ENCODE assay signal across 12 cellular contexts in genomic region chr1:213008564-213008963, GRCh38. TPM values are rescaled to one million over a fixed set of nuclear protein-coding genes. Genes with fewer than 3 reads are reported as not detected.
DNase-seq lines count a peak whose midpoint lies in the region; ATAC-seq lines count a peak whose summit lies in the region.
"Had no signal": no experiment of that assay in that cellular context is flagged by ENCODE, and none has a peak within 500 bp of the region (broad histone marks: within the 10 kb centered on the region; RNA-seq: fewer than 3 reads in every experiment).

No MANE protein-coding gene starts in this region.

- H3K4me1 Mint-ChIP-seq in activated CD8-positive, alpha-beta T cell treated with anti-CD3 and anti-CD28 coated beads, Interleukin-2, amount 10 ng/mL, durations not matched to agents 7 days and 5 days (ENCODE audit: low read depth): peaks cover 32% of the 10 kb centered on the region

- CTCF ChIA-PET in activated CD8-positive, alpha-beta T cell treated with anti-CD3 and anti-CD28 coated beads, Interleukin-2, amount 10 ng/mL, durations not matched to agents 7 days and 5 days (lab: Charles Lee): interaction anchor here (1.0 kb wide), 1 partner anchor 13 kb away, joined by 4 read pairs; no protein-coding TSS in a partner anchor

- no peak overlapping the region for H3K27ac Mint-ChIP-seq in activated CD8-positive, alpha-beta T cell treated with anti-CD3 and anti-CD28 coated beads, Interleukin-2, amount 10 ng/mL, durations not matched to agents 7 days and 5 days

- DNase-seq in activated CD8-positive, alpha-beta T cell treated with anti-CD3 and anti-CD28 coated beads, Interleukin-2, amount 10 ng/mL, durations not matched to agents 7 days and 5 days: no peak
- DNase-seq in retina: no peak
- no peak for DNase-seq in stimulated activated naive CD4-positive, alpha-beta T cell treated with Interleukin-2 at 50 U/mL for 16 hours (lab: John Stamatoyannopoulos, UW)
- DNase-seq: kidney glomerular epithelial cell; MG63; NCI-H748 treated with DMSO at 0.1 percent for 48 hours; stimulated activated CD4-positive, alpha-beta T cell treated with anti-CD3 and anti-CD28 coated beads, Interleukin-15, amount 100 ng/mL, for 24 hours had no signal

- POLR2A ChIA-PET in activated CD8-positive, alpha-beta T cell treated with anti-CD3 and anti-CD28 coated beads, Interleukin-2, amount 10 ng/mL, durations not matched to agents 7 days and 5 days (lab: Charles Lee): interaction anchor here (0.6 kb wide), 1 partner anchor 231 kb away, joined by 3 read pairs; no protein-coding TSS in a partner anchor

- H3K9me3 Mint-ChIP-seq in activated CD8-positive, alpha-beta T cell treated with anti-CD3 and anti-CD28 coated beads, Interleukin-2, amount 10 ng/mL, durations not matched to agents 7 days and 5 days (ENCODE audit: insufficient read depth): no peaks in the 10 kb centered on the region

- H3K4me3 Mint-ChIP-seq in activated CD8-positive, alpha-beta T cell treated with anti-CD3 and anti-CD28 coated beads, Interleukin-2, amount 10 ng/mL, durations not matched to agents 7 days and 5 days: no peak overlapping the region

- ATAC-seq in GM18520 (IDR thresholded peaks at IDR 0.05; ENCODE audit: unreplicated experiment) (peak; percentile 89), GM21381 (IDR thresholded peaks at IDR 0.05; ENCODE audit: unreplicated experiment) (peak; percentile 83), HG03139 (IDR thresholded peaks at IDR 0.05; ENCODE audit: unreplicated experiment) (peak; percentile 67), esophagus mucosa (no peak), HG03520 (IDR thresholded peaks at IDR 0.05; ENCODE audit: unreplicated experiment) (no peak)
- ATAC-seq in activated CD8-positive, alpha-beta T cell treated with anti-CD3 and anti-CD28 coated beads, Interleukin-2, amount 10 ng/mL, durations not matched to agents 7 days and 5 days: peak; percentile 49

- peaks cover 59% of the 10 kb centered on the region for H3K36me3 Mint-ChIP-seq in activated CD8-positive, alpha-beta T cell treated with anti-CD3 and anti-CD28 coated beads, Interleukin-2, amount 10 ng/mL, durations not matched to agents 7 days and 5 days (ENCODE audit: low read depth)

- H3K27me3 Mint-ChIP-seq in activated CD8-positive, alpha-beta T cell treated with anti-CD3 and anti-CD28 coated beads, Interleukin-2, amount 10 ng/mL, durations not matched to agents 7 days and 5 days (ENCODE audit: low read depth): no peaks in the 10 kb centered on the region

RNA-seq across cellular contexts. Expression of gene ANGEL2, which starts 7.1 kb away (rescaled TPM):
- total RNA-seq in activated CD8-positive, alpha-beta T cell treated with anti-CD3 and anti-CD28 coated beads, Interleukin-2, amount 10 ng/mL, durations not matched to agents 7 days and 5 days: 10 to 100 TPM; 39.6 to 41.5 TPM
- total RNA-seq in esophagus mucosa: 16.0 TPM

RNA-seq across cellular contexts. Expression of gene RPS6KC1, which starts 42.5 kb away (rescaled TPM):
- total RNA-seq in activated CD8-positive, alpha-beta T cell treated with anti-CD3 and anti-CD28 coated beads, Interleukin-2, amount 10 ng/mL, durations not matched to agents 7 days and 5 days: 10 to 100 TPM; 11.8 to 12.5 TPM
- total RNA-seq in esophagus mucosa: 8.5 TPM

RNA-seq across cellular contexts. Expression of gene VASH2, which starts 58.2 kb away (rescaled TPM):
- total RNA-seq in activated CD8-positive, alpha-beta T cell treated with anti-CD3 and anti-CD28 coated beads, Interleukin-2, amount 10 ng/mL, durations not matched to agents 7 days and 5 days: under 1 TPM; 0.16 to 0.21 TPM
- 0.36 TPM for total RNA-seq in esophagus mucosa

Comparison
In these comparisons a context has a peak if more than half of its experiments do, and no peak if none do; other contexts are left out.
1. ATAC-seq: peak in GM18520 (single experiment), GM21381 (single experiment), HG03139 (single experiment) and activated CD8-positive, alpha-beta T cell treated with anti-CD3 and anti-CD28 coated beads, Interleukin-2, amount 10 ng/mL, durations not matched to agents 7 days and 5 days (single experiment); none in esophagus mucosa (single experiment) and HG03520 (single experiment).